26 cellular contexts compared by ENCODE assay signal in genomic region chr6:29625337-29625930, GRCh38. TPM values are rescaled to one million over a fixed set of nuclear protein-coding genes. Genes with fewer than 3 reads are reported as not detected.
DNase-seq lines count a peak whose midpoint lies in the region; ATAC-seq and TF ChIP-seq lines count a peak whose summit lies in the region.
"Had no signal": no experiment of that assay in that cellular context is flagged by ENCODE, and none has a peak within 500 bp of the region (broad histone marks: within the 10 kb centered on the region; RNA-seq: fewer than 3 reads in every experiment).

No MANE protein-coding gene starts in this region.

- H3K36me3 Mint-ChIP-seq in CD4-positive, CD25-positive, alpha-beta regulatory T cell, result peaks cover 12% of the 10 kb centered on the region
- H3K36me3 Mint-ChIP-seq in endothelial cell (ENCODE audit: low read depth, unreplicated experiment), result peaks cover 54% of the 10 kb centered on the region
- peaks cover 48% of the 10 kb centered on the region for H3K36me3 Mint-ChIP-seq in nephron progenitor cell (ENCODE audit: low read depth)

- H3K9ac ChIP-seq in SK-N-MC (ENCODE audit: insufficient read length), result no peak overlapping the region
- H3K9ac ChIP-seq: BLaER1 had no signal

- H3K27me3 ChIP-seq in CD4-positive, CD25-positive, alpha-beta regulatory T cell (ENCODE audit: control insufficient read depth, insufficient read depth, low read length), result no peaks in the 10 kb centered on the region
- H3K27me3 ChIP-seq: adrenal gland, BLaER1 had no signal

- peak overlapping the region in 2 of 4 donors; percentile 5 to 25 for H3K4me3 Mint-ChIP-seq in CD4-positive, CD25-positive, alpha-beta regulatory T cell
- peak overlapping the region; percentile 91 for H3K4me3 Mint-ChIP-seq in endothelial cell (ENCODE audit: unreplicated experiment)
- peak overlapping the region; percentile 90 for H3K4me3 Mint-ChIP-seq in nephron progenitor cell
- H3K4me3 Mint-ChIP-seq: activated CD4-positive, alpha-beta T cell treated with anti-CD3 and anti-CD28 coated beads, Interleukin-2, amount 10 ng/mL, durations not matched to agents 7 days and 5 days had no signal

- no peaks in the 10 kb centered on the region for H3K9me3 Mint-ChIP-seq in CD4-positive, CD25-positive, alpha-beta regulatory T cell
- H3K9me3 Mint-ChIP-seq in endothelial cell (ENCODE audit: unreplicated experiment) (no peaks in the 10 kb centered on the region), nephron progenitor cell (no peaks in the 10 kb centered on the region)
- H3K9me3 Mint-ChIP-seq: activated CD4-positive, alpha-beta T cell treated with anti-CD3 and anti-CD28 coated beads, Interleukin-2, amount 10 ng/mL, durations not matched to agents 7 days and 5 days had no signal

- peak overlapping the region; percentile 21 to 82 (median 27) for H3K27ac Mint-ChIP-seq in CD4-positive, CD25-positive, alpha-beta regulatory T cell
- H3K27ac Mint-ChIP-seq in endothelial cell (ENCODE audit: unreplicated experiment) (peak overlapping the region; percentile 67), nephron progenitor cell (peak overlapping the region; percentile 26)
- H3K27ac Mint-ChIP-seq: activated CD4-positive, alpha-beta T cell treated with anti-CD3 and anti-CD28 coated beads, Interleukin-2, amount 10 ng/mL, durations not matched to agents 7 days and 5 days; progenitor cell of endocrine pancreas had no signal

- H3K27me3 Mint-ChIP-seq in CD4-positive, CD25-positive, alpha-beta regulatory T cell, result peaks cover 8% of the 10 kb centered on the region
- H3K27me3 Mint-ChIP-seq in endothelial cell (ENCODE audit: unreplicated experiment) (peaks cover 15% of the 10 kb centered on the region), nephron progenitor cell (ENCODE audit: low read depth, poor library complexity) (peaks cover 9% of the 10 kb centered on the region)

- TF ChIP-seq CTCF in endothelial cell (IDR thresholded peaks at IDR 0.05; ENCODE audit: unreplicated experiment), result no peak
- TF ChIP-seq CTCF in nephron progenitor cell (IDR thresholded peaks at IDR 0.05), result no peak

- H3K36me3 ChIP-seq in CD4-positive, CD25-positive, alpha-beta regulatory T cell (ENCODE audit: control insufficient read depth, insufficient read depth, low read length), result peaks cover 8% of the 10 kb centered on the region
- H3K36me3 ChIP-seq in SK-N-MC (ENCODE audit: insufficient read depth, low read length), result peaks cover 17% of the 10 kb centered on the region; the same call in 1 of the 2 replicates
- H3K36me3 ChIP-seq: gastrocnemius medialis had no signal

- DNase-seq in CD4-positive, CD25-positive, alpha-beta regulatory T cell, result no peak
- no peak for DNase-seq in SK-N-MC (ENCODE audit: low read depth, low spot score)
- DNase-seq in endothelial cell (ENCODE audit: low spot score), result no peak
- DNase-seq in nephron progenitor cell, result no peak
- DNase-seq in substantia nigra (lab: John Stamatoyannopoulos, UW), result no peak
- DNase-seq: activated CD4-positive, alpha-beta T cell treated with anti-CD3 and anti-CD28 coated beads, Interleukin-2, amount 10 ng/mL, durations not matched to agents 7 days and 5 days; activated effector memory CD4-positive, alpha-beta T cell treated with anti-CD3 and anti-CD28 coated beads, Interleukin-2, amount 50 U/mL, for 16 hours; central memory CD4-positive, alpha-beta T cell; gastrocnemius medialis; GDM1; KG1; NCI-H1930; NCI-H446 treated with DMSO at 0.1 percent for 48 hours; RPMI8226; stomach had no signal

- H3K4me1 ChIP-seq in CD4-positive, CD25-positive, alpha-beta regulatory T cell (ENCODE audit: control insufficient read depth, insufficient read depth, low read length, poor library complexity, severe bottlenecking), result peaks cover 15% of the 10 kb centered on the region

- H3K4me3 ChIP-seq in CD4-positive, CD25-positive, alpha-beta regulatory T cell (ENCODE audit: low read depth, low read length), result no peak overlapping the region
- peak overlapping the region; percentile 5; the same call in 1 of the 2 replicates for H3K4me3 ChIP-seq in SK-N-MC
- H3K4me3 ChIP-seq: adrenal gland, BLaER1, gastrocnemius medialis, stomach had no signal

- no peak overlapping the region for H3K27ac ChIP-seq in CD4-positive, CD25-positive, alpha-beta regulatory T cell (ENCODE audit: insufficient read depth, low read length, poor library complexity, severe bottlenecking)
- no peak overlapping the region for H3K27ac ChIP-seq in SK-N-MC
- H3K27ac ChIP-seq in substantia nigra (ENCODE audit: low read depth, low read length, poor library complexity, severe bottlenecking), result no peak overlapping the region
- H3K27ac ChIP-seq: adrenal gland, BLaER1, gastrocnemius medialis, stomach had no signal

- H3K4me1 Mint-ChIP-seq in CD4-positive, CD25-positive, alpha-beta regulatory T cell, result peaks cover 11 to 30% (median 14%) of the 10 kb centered on the region in 4 donors
- H3K4me1 Mint-ChIP-seq in endothelial cell (ENCODE audit: unreplicated experiment) (peaks cover 78% of the 10 kb centered on the region), nephron progenitor cell (peaks cover 56% of the 10 kb centered on the region)

- no peak for ATAC-seq in CD4-positive, CD25-positive, alpha-beta regulatory T cell (ENCODE audit: low read depth in 2 of 2)
- ATAC-seq in GM19328 (IDR thresholded peaks at IDR 0.05; ENCODE audit: unreplicated experiment), result no peak
- ATAC-seq in HG03378 (IDR thresholded peaks at IDR 0.05; ENCODE audit: unreplicated experiment), result no peak
- no peak for ATAC-seq in GM18502 (IDR thresholded peaks at IDR 0.05; ENCODE audit: poor library complexity, unreplicated experiment)
- ATAC-seq: esophagus mucosa, gastrocnemius medialis, SK-N-SH treated with all-trans-retinoic acid at 6 μM for 48 hours had no signal

- H3K9me3 ChIP-seq in CD4-positive, CD25-positive, alpha-beta regulatory T cell (ENCODE audit: control insufficient read depth in 2 of 2, low read length in 2 of 2), result no peaks in the 10 kb centered on the region
- H3K9me3 ChIP-seq in SK-N-MC (ENCODE audit: low read depth, low read length), result no peaks in the 10 kb centered on the region
- H3K9me3 ChIP-seq: adrenal gland, BLaER1, gastrocnemius medialis, stomach had no signal

RNA-seq across cellular contexts. Expression of gene GABBR1, which starts 7.5 kb away (rescaled TPM):
- total RNA-seq in CD4-positive, CD25-positive, alpha-beta regulatory T cell, result 56.3 TPM
- 1 to 10 TPM in 3 of 4 donors, under 1 TPM in 1; 0.60 to 1.8 (median 1.5) TPM for polyA plus RNA-seq in CD4-positive, CD25-positive, alpha-beta regulatory T cell
- 164 TPM for total RNA-seq in endothelial cell (ENCODE audit: unreplicated experiment)

RNA-seq across cellular contexts. Expression of gene MOG, which starts 31.5 kb away (rescaled TPM):
- not detected for total RNA-seq in CD4-positive, CD25-positive, alpha-beta regulatory T cell
- not detected for polyA plus RNA-seq in CD4-positive, CD25-positive, alpha-beta regulatory T cell
- total RNA-seq in endothelial cell (ENCODE audit: unreplicated experiment), result not detected
- total RNA-seq: activated CD4-positive, alpha-beta T cell treated with anti-CD3 and anti-CD28 coated beads, Interleukin-2, amount 10 ng/mL, durations not matched to agents 7 days and 5 days; adrenal gland; esophagus mucosa; gastrocnemius medialis; liver; progenitor cell of endocrine pancreas; skeletal muscle tissue; stomach; urinary bladder had no signal
- polyA plus RNA-seq: adrenal gland, liver, stomach, urinary bladder had no signal

RNA-seq across cellular contexts. Expression of gene OR2H2, which starts 40.5 kb away (rescaled TPM):
- total RNA-seq in CD4-positive, CD25-positive, alpha-beta regulatory T cell, result not detected
- not detected for polyA plus RNA-seq in CD4-positive, CD25-positive, alpha-beta regulatory T cell
- not detected for total RNA-seq in endothelial cell (ENCODE audit: unreplicated experiment)
- total RNA-seq: activated CD4-positive, alpha-beta T cell treated with anti-CD3 and anti-CD28 coated beads, Interleukin-2, amount 10 ng/mL, durations not matched to agents 7 days and 5 days; adrenal gland; esophagus mucosa; gastrocnemius medialis; liver; progenitor cell of endocrine pancreas; skeletal muscle tissue; stomach; urinary bladder had no signal
- polyA plus RNA-seq: adrenal gland, liver, stomach, urinary bladder had no signal

RNA-seq across cellular contexts. Expression of gene ZFP57, which starts 55.5 kb away (rescaled TPM):
- total RNA-seq in CD4-positive, CD25-positive, alpha-beta regulatory T cell, result 2.4 TPM
- polyA plus RNA-seq in CD4-positive, CD25-positive, alpha-beta regulatory T cell, result 1 to 10 TPM in 2 of 4 donors, not detected in 2; 1.0 to 4.8 TPM
- 1.0 TPM for total RNA-seq in endothelial cell (ENCODE audit: unreplicated experiment)
- total RNA-seq: activated CD4-positive, alpha-beta T cell treated with anti-CD3 and anti-CD28 coated beads, Interleukin-2, amount 10 ng/mL, durations not matched to agents 7 days and 5 days; liver; skeletal muscle tissue; stomach; urinary bladder had no signal
- polyA plus RNA-seq: liver, urinary bladder had no signal
